Comparison of ENCODE assay signal across 2 cellular contexts in the genomic region with DNA sequence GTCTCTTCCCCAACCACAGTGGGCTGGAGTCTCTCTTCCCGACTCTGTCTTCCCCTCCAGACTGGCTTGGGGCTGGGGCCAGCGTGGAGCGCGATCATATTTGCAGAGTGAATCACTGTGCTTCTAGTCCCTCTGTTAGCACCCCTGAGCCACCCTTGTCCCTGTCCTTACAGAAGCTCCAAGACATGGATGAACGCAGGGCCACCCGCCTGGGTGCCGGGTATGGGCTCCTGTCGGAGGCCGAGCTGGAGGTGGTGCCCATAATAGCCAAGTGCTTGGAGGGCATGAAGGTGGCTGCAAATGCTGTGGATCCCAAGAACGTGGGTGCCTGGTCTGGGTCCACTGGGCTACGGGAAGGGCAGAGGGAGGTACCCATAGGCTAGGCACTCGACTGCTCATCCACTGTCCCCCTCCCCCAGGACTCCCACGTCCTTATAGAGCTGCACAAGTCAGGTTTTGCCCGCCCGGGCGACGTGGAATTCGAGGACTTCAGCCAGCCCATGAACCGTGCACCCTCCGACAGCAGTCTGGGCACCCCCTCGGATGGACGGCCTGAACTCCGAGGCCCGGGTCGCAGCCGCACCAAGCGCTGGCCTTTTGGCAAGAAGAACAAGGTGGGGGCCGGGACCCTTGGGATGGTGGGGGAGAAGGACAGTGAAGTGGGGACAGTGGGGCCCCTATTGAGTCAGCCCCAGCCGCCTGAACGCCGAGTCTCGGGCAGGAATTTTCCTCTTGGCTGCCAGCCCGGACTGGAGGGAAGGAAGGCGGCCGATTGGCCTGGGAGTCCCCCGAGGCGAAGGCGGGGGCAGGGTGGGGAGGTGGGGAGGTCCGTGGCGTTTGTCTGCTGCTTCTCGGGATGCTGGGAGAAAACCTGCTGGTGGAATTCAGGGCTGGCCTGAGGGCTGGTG.
A peak's percentile ranks its signal among the peaks of the same experiment; 100 is the strongest.
TF ChIP-seq lines count a peak whose summit lies in the region.

No MANE protein-coding gene starts in this region.

TF ChIP-seq in IMR-90, 13 proteins besides CTCF, POLR2A, EP300 and RAD21:
- peak; percentile 28; the same call in 1 of the 2 replicates for TF ChIP-seq FOS (IDR thresholded peaks at IDR 0.05; ENCODE audit: low read depth, low read length)
- 0 out of 2 replicates have a peak, but pooled peaks have one; percentile 6 for TF ChIP-seq BHLHE40 (IDR thresholded peaks at IDR 0.05; ENCODE audit: low read depth, low read length)
- no peak for TF ChIP-seq CEBPB (IDR thresholded peaks at IDR 0.05; ENCODE audit: low read depth, low read length)
- no peak for TF ChIP-seq MXI1 (IDR thresholded peaks at IDR 0.05; ENCODE audit: borderline replicate concordance, low read depth, low read length)
- TF ChIP-seq MAFK (IDR thresholded peaks at IDR 0.05; ENCODE audit: low read depth, low read length), result no peak
- no peak for TF ChIP-seq RFX5 (IDR thresholded peaks at IDR 0.05; ENCODE audit: low read depth, low read length)
- TF ChIP-seq SMC3 (IDR thresholded peaks at IDR 0.05; ENCODE audit: low read depth, low read length), result no peak
- TF ChIP-seq RCOR1 (IDR thresholded peaks at IDR 0.05; ENCODE audit: insufficient replicate concordance, low read length), result no peak
- TF ChIP-seq NFE2L2 (IDR thresholded peaks at IDR 0.05; ENCODE audit: low read depth, low read length), result no peak
- peak; percentile 80; the same call in 1 of the 2 replicates for TF ChIP-seq MAZ (IDR thresholded peaks at IDR 0.05; ENCODE audit: borderline replicate concordance, low read depth, low read length)

TF ChIP-seq in endothelial cell of umbilical vein, 7 proteins besides CTCF, POLR2A, EP300 and RAD21:
- TF ChIP-seq JUN (IDR thresholded peaks at IDR 0.05; ENCODE audit: borderline replicate concordance, insufficient read depth, insufficient read length, low read depth), result no peak
- TF ChIP-seq GATA2 (IDR thresholded peaks at IDR 0.05; ENCODE audit: insufficient read depth, insufficient read length, low read depth, low read length), result no peak
- peak; percentile 69 for TF ChIP-seq POLR2AphosphoS5 (IDR thresholded peaks at IDR 0.05; ENCODE audit: insufficient read depth, low read depth, low read length)
- TF ChIP-seq MAX (IDR thresholded peaks at IDR 0.05; ENCODE audit: insufficient read depth, insufficient read length), result no peak
- no peak for TF ChIP-seq MYC (IDR thresholded peaks at IDR 0.05; ENCODE audit: low read depth, low read length)
- TF ChIP-seq EZH2 (IDR thresholded peaks at IDR 0.05; ENCODE audit: borderline replicate concordance, low read depth, low read length, severe bottlenecking), result no peak
- TF ChIP-seq FOS (IDR thresholded peaks at IDR 0.05; ENCODE audit: borderline replicate concordance, insufficient read depth, low read length), result peak; percentile 44
TF ChIP-seq in endothelial cell of umbilical vein: peak in this region for 2.
